Comparison of ENCODE assay signal across 8 cellular contexts in the genomic region with DNA sequence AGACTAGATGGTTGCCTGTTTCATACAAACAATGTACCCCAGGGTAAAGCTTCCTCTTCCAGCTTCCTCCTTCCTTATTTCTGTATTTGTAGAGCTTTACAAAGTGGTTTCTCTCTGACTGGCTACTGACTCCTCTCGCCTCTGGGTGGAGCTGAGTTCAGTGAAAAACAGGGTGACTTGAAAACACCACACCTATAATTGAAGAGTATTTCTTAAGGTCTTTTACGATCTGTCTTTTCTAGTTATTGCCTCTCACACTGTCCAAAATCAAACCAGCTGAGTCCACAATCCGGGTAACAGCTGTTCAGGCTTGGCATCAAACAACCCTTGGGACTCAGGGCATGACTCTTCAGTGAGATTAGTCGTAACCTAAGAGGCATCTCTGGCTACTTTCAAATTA.
DNase-seq lines count a peak whose midpoint lies in the region; ATAC-seq and TF ChIP-seq lines count a peak whose summit lies in the region.

No MANE protein-coding gene starts in this region.

- H2BK12ac ChIP-seq in neuronal stem cell (ENCODE audit: low read length) = no peak overlapping the region

- no peaks in the 10 kb centered on the region for H3K4me1 ChIP-seq in foreskin keratinocyte
- no peaks in the 10 kb centered on the region for H3K4me1 ChIP-seq in upper lobe of right lung
- H3K4me1 ChIP-seq in neuronal stem cell (ENCODE audit: control insufficient read depth in 2 of 2, insufficient read depth in 1 of 2, low read depth in 1 of 2, low read length in 2 of 2) = no peaks in the 10 kb centered on the region

- H3K9ac ChIP-seq in neuronal stem cell (ENCODE audit: low read depth, low read length, poor library complexity) = no peak overlapping the region

- intact Hi-C loops in upper lobe of right lung (cut with DNase I) = no loop called here

- H3K4ac ChIP-seq in neuronal stem cell (ENCODE audit: low read length) = no peak overlapping the region

- H2BK5ac ChIP-seq in neuronal stem cell (ENCODE audit: low read length) = no peak overlapping the region

- no peak overlapping the region for H3K18ac ChIP-seq in neuronal stem cell (ENCODE audit: low read length)

- H2BK120ac ChIP-seq in neuronal stem cell (ENCODE audit: low read depth, low read length) = no peak overlapping the region

- no CpG with 5 or more reads among the region's 4 CpGs for WGBS in neuronal stem cell (ENCODE audit: extremely low coverage in 2 of 2, insufficient read length in 2 of 2, insufficient replicate concordance in 1 of 2), 2 donors

- no peaks in the 10 kb centered on the region for H3K79me1 ChIP-seq in neuronal stem cell (ENCODE audit: low read depth, low read length)

- H4K91ac ChIP-seq in neuronal stem cell (ENCODE audit: low read depth, low read length, poor library complexity) = no peak overlapping the region

- H4K8ac ChIP-seq in neuronal stem cell (ENCODE audit: low read depth, low read length) = no peak overlapping the region

- peak; percentile 80 for ATAC-seq in GM21576 (IDR thresholded peaks at IDR 0.05; ENCODE audit: unreplicated experiment)
- ATAC-seq in foreskin keratinocyte = peak; percentile 28
- ATAC-seq in upper lobe of right lung = peak; percentile 94
- ATAC-seq in GM19452 (IDR thresholded peaks at IDR 0.05; ENCODE audit: unreplicated experiment) = no peak

- DNase-seq in GM04503 (ENCODE audit: low read depth) = peak; percentile 69
- DNase-seq in NCI-H524 (lab: John Stamatoyannopoulos, UW) = peak; percentile 80 to 89
- DNase-seq in foreskin keratinocyte = no peak
- DNase-seq in upper lobe of right lung = no peak
- no peak for DNase-seq in neuronal stem cell (ENCODE audit: low spot score)
- no peak for DNase-seq in inferior parietal cortex (ENCODE audit: extremely low spot score)

- no peak for TF ChIP-seq CTCF in foreskin keratinocyte (conservative IDR thresholded peaks at IDR 0.05)
- peak; percentile 16 for TF ChIP-seq CTCF in upper lobe of right lung (IDR thresholded peaks at IDR 0.05)

- H3K9me3 ChIP-seq in upper lobe of right lung (no peaks in the 10 kb centered on the region), neuronal stem cell (replicated peaks in 1 of 2; ENCODE audit: control insufficient read depth in 2 of 2, insufficient read depth in 1 of 2, low read depth in 1 of 2, low read length in 2 of 2) (no peaks in the 10 kb centered on the region)

- H3K27ac ChIP-seq in foreskin keratinocyte (no peak overlapping the region), upper lobe of right lung (no peak overlapping the region), neuronal stem cell (replicated peaks; ENCODE audit: low read length) (no peak overlapping the region)

- H3K36me3 ChIP-seq in upper lobe of right lung (no peaks in the 10 kb centered on the region), neuronal stem cell (replicated peaks in 1 of 2; ENCODE audit: control insufficient read depth in 2 of 2, insufficient read depth in 2 of 2, low read length in 2 of 2) (no peaks in the 10 kb centered on the region)

- H2AFZ ChIP-seq in neuronal stem cell (ENCODE audit: low read length) = no peak overlapping the region

- no peaks in the 10 kb centered on the region for H3K27me3 ChIP-seq in foreskin keratinocyte
- H3K27me3 ChIP-seq in upper lobe of right lung = no peaks in the 10 kb centered on the region
- H3K27me3 ChIP-seq in neuronal stem cell (ENCODE audit: control insufficient read depth in 3 of 3, insufficient read depth in 3 of 3, low read depth in 1 of 3, low read length in 3 of 3) = no peaks in the 10 kb centered on the region

- H3K14ac ChIP-seq in neuronal stem cell (ENCODE audit: low read length) = no peak overlapping the region

- H3K23ac ChIP-seq in neuronal stem cell (ENCODE audit: low read depth, low read length, poor library complexity) = no peak overlapping the region

- H3K4me2 ChIP-seq in neuronal stem cell (ENCODE audit: insufficient read depth, low read length, poor library complexity, severe bottlenecking) = no peak overlapping the region

- H3K4me3 ChIP-seq in upper lobe of right lung (no peak overlapping the region), neuronal stem cell (ENCODE audit: low read length in 2 of 2) (no peak overlapping the region)

- no peak overlapping the region for H2AK5ac ChIP-seq in neuronal stem cell (ENCODE audit: low read depth, low read length)

- H2BK15ac ChIP-seq in neuronal stem cell (ENCODE audit: low read length) = no peak overlapping the region

Comparison
In these comparisons a context has a peak if more than half of its experiments do, and no peak if none do; other contexts are left out.
1. DNase-seq: peak in GM04503 (single experiment) and NCI-H524 (2 of 2); none in foreskin keratinocyte (0 of 2), upper lobe of right lung (single experiment), neuronal stem cell (single experiment) and inferior parietal cortex (single experiment).